8 cellular contexts compared by ENCODE assay signal in the genomic region with DNA sequence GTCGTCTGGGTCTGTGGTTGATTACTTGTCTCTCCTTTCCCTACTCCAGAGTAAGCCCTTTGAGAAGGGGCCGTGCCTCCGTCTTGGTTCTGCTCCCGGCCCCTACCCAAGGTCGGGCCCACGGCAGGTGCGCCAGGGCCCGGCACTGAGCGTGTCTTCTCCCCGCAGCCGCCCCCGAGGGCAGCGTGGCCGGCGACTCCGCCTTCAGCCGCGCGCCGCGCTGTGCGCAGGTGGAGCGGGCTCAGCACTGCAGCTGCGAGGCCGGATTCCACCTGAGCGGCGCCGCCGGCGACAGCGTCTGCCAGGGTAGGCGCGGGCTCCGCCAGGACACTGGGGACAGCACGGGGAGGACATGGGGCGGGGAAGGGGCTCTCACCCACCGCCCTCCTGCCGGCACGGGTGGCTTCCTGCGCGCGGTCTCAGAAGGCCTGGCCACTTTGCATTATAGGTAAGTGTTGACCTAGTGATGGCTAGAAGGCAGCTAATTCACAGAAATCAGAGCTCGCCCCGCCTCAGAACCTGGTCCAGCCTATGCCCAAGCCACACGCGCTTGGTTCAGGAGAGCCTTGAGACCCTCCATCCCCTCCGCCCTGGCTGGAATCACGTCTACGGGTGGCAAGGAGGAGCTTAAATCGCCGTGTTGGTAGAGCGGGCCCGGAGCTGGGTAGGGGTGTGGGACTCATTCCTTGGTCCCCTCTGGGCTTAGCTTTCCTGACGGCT. TPM values are rescaled to one million over a fixed set of nuclear protein-coding genes. Genes with fewer than 3 reads are reported as not detected.
A peak's percentile ranks its signal among the peaks of the same experiment; 100 is the strongest.
DNase-seq lines count a peak whose midpoint lies in the region; ATAC-seq and TF ChIP-seq lines count a peak whose summit lies in the region.

No MANE protein-coding gene starts in this region.

- no peaks in the 10 kb centered on the region for H3K4me1 Mint-ChIP-seq in natural killer cell treated with Interleukin-12 subunit alpha and Interleukin-12 subunit beta and Interleukin-15 and Interleukin-18, amount 100 ng/mL, for 72 hours (ENCODE audit: low read depth in 2 of 2)

- H3K9me3 ChIP-seq in RWPE2 (ENCODE audit: severe bottlenecking), result no peaks in the 10 kb centered on the region

- H3K9me3 Mint-ChIP-seq in natural killer cell treated with Interleukin-12 subunit alpha and Interleukin-12 subunit beta and Interleukin-15 and Interleukin-18, amount 100 ng/mL, for 72 hours, result no peaks in the 10 kb centered on the region

- no peak overlapping the region for H3K27ac Mint-ChIP-seq in natural killer cell treated with Interleukin-12 subunit alpha and Interleukin-12 subunit beta and Interleukin-15 and Interleukin-18, amount 100 ng/mL, for 72 hours

- no peaks in the 10 kb centered on the region for H3K27me3 ChIP-seq in RWPE2 (ENCODE audit: insufficient read depth, poor library complexity, severe bottlenecking)

- H3K27ac ChIP-seq in RWPE2 (ENCODE audit: poor library complexity, severe bottlenecking), result no peak overlapping the region

- no peak overlapping the region for H3K4me3 Mint-ChIP-seq in natural killer cell treated with Interleukin-12 subunit alpha and Interleukin-12 subunit beta and Interleukin-15 and Interleukin-18, amount 100 ng/mL, for 72 hours

- no peaks in the 10 kb centered on the region for H3K36me3 Mint-ChIP-seq in natural killer cell treated with Interleukin-12 subunit alpha and Interleukin-12 subunit beta and Interleukin-15 and Interleukin-18, amount 100 ng/mL, for 72 hours

- TF ChIP-seq CTCF in RWPE2 (IDR thresholded peaks at IDR 0.05; ENCODE audit: poor library complexity, severe bottlenecking), result no peak

- peaks cover 26 to 29% of the 10 kb centered on the region in 2 donors for H3K27me3 Mint-ChIP-seq in natural killer cell treated with Interleukin-12 subunit alpha and Interleukin-12 subunit beta and Interleukin-15 and Interleukin-18, amount 100 ng/mL, for 72 hours

- H3K4me1 ChIP-seq in RWPE2 (ENCODE audit: insufficient read depth, poor library complexity, severe bottlenecking), result no peaks in the 10 kb centered on the region

- H3K4me3 ChIP-seq in RWPE2 (ENCODE audit: severe bottlenecking), result no peak overlapping the region

- H3K36me3 ChIP-seq in RWPE2 (ENCODE audit: low read depth), result no peaks in the 10 kb centered on the region

- DNase-seq in COLO668 (lab: John Stamatoyannopoulos, UW; ENCODE audit: unreplicated experiment) (peak; percentile 94), RWPE2 (ENCODE audit: low spot score) (no peak), SW480 (ENCODE audit: low spot score) (no peak), SW 1271 (lab: John Stamatoyannopoulos, UW) (no peak)
- peak; percentile 24 to 71 (median 42) for DNase-seq in activated naive CD4-positive, alpha-beta T cell (lab: John Stamatoyannopoulos, UW)
- DNase-seq in natural killer cell treated with Interleukin-12 subunit alpha and Interleukin-12 subunit beta and Interleukin-15 and Interleukin-18, amount 100 ng/mL, for 72 hours (ENCODE audit: low spot score), result no peak

- ATAC-seq in RWPE2 (ENCODE audit: low read depth), result peak; percentile 36; the same call in 1 of the 3 replicates
- peak; percentile 43 to 57 for ATAC-seq in natural killer cell treated with Interleukin-12 subunit alpha and Interleukin-12 subunit beta and Interleukin-15 and Interleukin-18, amount 100 ng/mL, for 72 hours
- no peak for ATAC-seq in GM18498 (IDR thresholded peaks at IDR 0.05; ENCODE audit: unreplicated experiment)
- ATAC-seq in GM21423 (IDR thresholded peaks at IDR 0.05; ENCODE audit: unreplicated experiment), result no peak

RNA-seq across cellular contexts. Expression of a gene that starts 43.5 kb away (rescaled TPM):
- under 1 TPM; 0.38 to 0.61 TPM for total RNA-seq in natural killer cell treated with Interleukin-12 subunit alpha and Interleukin-12 subunit beta and Interleukin-15 and Interleukin-18, amount 100 ng/mL, for 72 hours

Comparison
In these comparisons a context has a peak if more than half of its experiments do, and no peak if none do; other contexts are left out.
1. DNase-seq: peak in COLO668 (single experiment) and activated naive CD4-positive, alpha-beta T cell (4 of 4); none in RWPE2 (single experiment), natural killer cell treated with Interleukin-12 subunit alpha and Interleukin-12 subunit beta and Interleukin-15 and Interleukin-18, amount 100 ng/mL, for 72 hours (single experiment), SW480 (single experiment) and SW 1271 (0 of 2).
2. ATAC-seq: peak in RWPE2 (single experiment) and natural killer cell treated with Interleukin-12 subunit alpha and Interleukin-12 subunit beta and Interleukin-15 and Interleukin-18, amount 100 ng/mL, for 72 hours (2 of 2); none in GM18498 (single experiment) and GM21423 (single experiment).